In genomic region chr3:45038096-45038455, GRCh38 we compare ENCODE assay signal across 15 cellular contexts. TPM values are rescaled to one million over a fixed set of nuclear protein-coding genes. Genes with fewer than 3 reads are reported as not detected.
"Had no signal": no experiment of that assay in that cellular context is flagged by ENCODE, and none has a peak within 500 bp of the region (broad histone marks: within the 10 kb centered on the region; RNA-seq: fewer than 3 reads in every experiment).

No MANE protein-coding gene starts in this region.

- H3K9me3 ChIP-seq: body of pancreas, esophagus squamous epithelium, heart right ventricle, testis, transverse colon had no signal

- H3K27ac Mint-ChIP-seq: activated naive CD8-positive, alpha-beta T cell; activated T-cell treated with anti-CD3 and anti-CD28 coated beads, Interleukin-2, amount 50 U/mL, for 72 hours; T-helper 2 cell treated with Interferon-gamma antibody and Interleukin-4, amounts not matched to agents 5 μg/mL and 100 μg/mL, for 36 hours had no signal

- H3K4me3 Mint-ChIP-seq: T-helper 2 cell treated with Interferon-gamma antibody and Interleukin-4, amounts not matched to agents 5 μg/mL and 100 μg/mL, for 36 hours had no signal

- H3K4me3 ChIP-seq: body of pancreas, cardiac muscle cell, lung, testis had no signal

- H3K36me3 Mint-ChIP-seq: activated naive CD8-positive, alpha-beta T cell had no signal

- H3K9me3 Mint-ChIP-seq: activated T-cell treated with anti-CD3 and anti-CD28 coated beads, Interleukin-2, amount 50 U/mL, for 72 hours; nephron; T-helper 2 cell treated with Interferon-gamma antibody and Interleukin-4, amounts not matched to agents 5 μg/mL and 100 μg/mL, for 36 hours had no signal

- H3K27me3 ChIP-seq: body of pancreas, dorsolateral prefrontal cortex, heart right ventricle, testis, transverse colon had no signal

- H3K36me3 ChIP-seq: cardiac muscle cell, esophagus squamous epithelium, transverse colon had no signal

- H3K27ac ChIP-seq: body of pancreas, cardiac muscle cell, coronary artery, dorsolateral prefrontal cortex, testis had no signal

RNA-seq across cellular contexts. Expression of gene CLEC3B, which starts 12.0 kb away (rescaled TPM):
- total RNA-seq: endothelial cell of umbilical vein, glomerular endothelial cell had no signal
